In genomic region chr11:21897203-21897602, GRCh38 we compare ENCODE assay signal across 1 cellular context.
TF ChIP-seq lines count a peak whose summit lies in the region.

No MANE protein-coding gene starts in this region.

TF ChIP-seq in GM12878, 131 proteins besides CTCF, POLR2A, EP300 and RAD21 (continued from another document):
- TF ChIP-seq ZBTB33 (IDR thresholded peaks at IDR 0.05) (no peak), CEBPZ (IDR thresholded peaks at IDR 0.05; ENCODE audit: low read depth, low read length) (no peak), USF1 (IDR thresholded peaks at IDR 0.05; ENCODE audit: borderline replicate concordance, extremely low read length, insufficient read depth, low read depth, low read length) (no peak), BMI1 (IDR thresholded peaks at IDR 0.05; ENCODE audit: borderline replicate concordance) (no peak), ZNF24 (IDR thresholded peaks at IDR 0.05) (no peak), CREB1 (IDR thresholded peaks at IDR 0.05; ENCODE audit: low read depth) (no peak), SIX5 (IDR thresholded peaks at IDR 0.05; ENCODE audit: low read depth, low read length, severe bottlenecking) (no peak), E2F4 (IDR thresholded peaks at IDR 0.05; ENCODE audit: low read depth, low read length) (no peak), SREBF2 (IDR thresholded peaks at IDR 0.05; ENCODE audit: low read length) (no peak), ASH2L (IDR thresholded peaks at IDR 0.05; ENCODE audit: borderline replicate concordance, low read depth) (no peak)
TF ChIP-seq in GM12878: peak in this region for 0.
